Comparison of ENCODE assay signal across 10 cellular contexts in genomic region chr12:51183816-51184215, GRCh38. TPM values are rescaled to one million over a fixed set of nuclear protein-coding genes. Genes with fewer than 3 reads are reported as not detected.
DNase-seq lines count a peak whose midpoint lies in the region; ATAC-seq and TF ChIP-seq lines count a peak whose summit lies in the region.
"Had no signal": no experiment of that assay in that cellular context is flagged by ENCODE, and none has a peak within 500 bp of the region (broad histone marks: within the 10 kb centered on the region; RNA-seq: fewer than 3 reads in every experiment).

No MANE protein-coding gene starts in this region.

- H3K4me3 ChIP-seq in thyroid gland (replicated peaks in 1 of 3): no peak overlapping the region

- peak; percentile 48 for DNase-seq in NCI-H748 (lab: John Stamatoyannopoulos, UW; ENCODE audit: unreplicated experiment)
- no peak for DNase-seq in NCI-H748 treated with DMSO at 0.1 percent for 48 hours (lab: John Stamatoyannopoulos, UW)
- peak; percentile 25 for DNase-seq in SK-N-DZ (ENCODE audit: low spot score)
- peak; percentile 72 for DNase-seq in left ventricle myocardium superior
- DNase-seq in thyroid gland: peak; percentile 92 to 94
- DNase-seq in T-helper 17 cell: no peak
- DNase-seq in SIG-M5 treated with dmso at 0.1 percent for 504 hours (lab: John Stamatoyannopoulos, UW; ENCODE audit: unreplicated experiment): no peak
- DNase-seq: RPMI8226 had no signal

- no peak overlapping the region for H3K4me3 Mint-ChIP-seq in T-helper 17 cell

- no peak overlapping the region for H3K27ac ChIP-seq in thyroid gland
- H3K27ac ChIP-seq: epithelial cell of prostate had no signal

- intact Hi-C loops in left ventricle myocardium superior (cut with micrococcal nuclease) (no loop called here), thyroid gland (cut with DNase I) (no loop called here)

- no peak for TF ChIP-seq CTCF in thyroid gland (IDR thresholded peaks at IDR 0.05)

- ATAC-seq in left ventricle myocardium superior (peak; percentile 97), HG03342 (IDR thresholded peaks at IDR 0.05; ENCODE audit: unreplicated experiment) (no peak), T-helper 17 cell (no peak)

- H3K36me3 Mint-ChIP-seq in T-helper 17 cell (ENCODE audit: low read depth): no peaks in the 10 kb centered on the region

- H3K36me3 ChIP-seq in thyroid gland: no peaks in the 10 kb centered on the region

- peaks cover 2% of the 10 kb centered on the region for H3K4me1 Mint-ChIP-seq in T-helper 17 cell

- no peaks in the 10 kb centered on the region for H3K27me3 Mint-ChIP-seq in T-helper 17 cell

- H3K9me3 ChIP-seq in thyroid gland (no peaks in the 10 kb centered on the region), T-helper 17 cell (ENCODE audit: control insufficient read depth, low read length, poor library complexity, severe bottlenecking) (no peaks in the 10 kb centered on the region)

- WGBS in thyroid gland, 2 donors: 30 to 38% methylated on average over 3 of the region's 3 CpGs

- peaks cover 14 to 29% of the 10 kb centered on the region in 2 donors for H3K4me1 ChIP-seq in thyroid gland

- no peak for TF ChIP-seq POLR2A in thyroid gland (IDR thresholded peaks at IDR 0.05)

- no peak overlapping the region for H3K27ac Mint-ChIP-seq in T-helper 17 cell

- no peaks in the 10 kb centered on the region for H3K27me3 ChIP-seq in thyroid gland

RNA-seq across cellular contexts. Expression of gene TFCP2, which starts 10.9 kb away (rescaled TPM):
- polyA plus RNA-seq in SK-N-DZ (2014; cell fraction: cytosol; rRNA removed): 16.8 and 22.7 TPM in 2 replicates
- polyA plus RNA-seq in SK-N-DZ (2014; cell fraction: nucleus; rRNA removed): 8.8 and 18.9 TPM in 2 replicates
- total RNA-seq in left ventricle myocardium superior (24.2 TPM), thyroid gland (10 to 100 TPM; 14.9 to 22.6 (median 21.3) TPM), T-helper 17 cell (10 to 100 TPM; 15.7 to 20.5 TPM)

RNA-seq across cellular contexts. Expression of gene POU6F1, which starts 34.0 kb away (rescaled TPM):
- 2.1 and 3.6 TPM in 2 replicates for polyA plus RNA-seq in SK-N-DZ (2014; cell fraction: cytosol; rRNA removed)
- 8.7 and 11.3 TPM in 2 replicates for polyA plus RNA-seq in SK-N-DZ (2014; cell fraction: nucleus; rRNA removed)
- total RNA-seq in left ventricle myocardium superior (9.9 TPM), thyroid gland (10 to 100 TPM; 13.8 to 16.6 (median 14.5) TPM), T-helper 17 cell (10 to 100 TPM; 22.5 to 32.8 TPM)

RNA-seq across cellular contexts. Expression of gene DAZAP2, which starts 54.8 kb away (rescaled TPM):
- polyA plus RNA-seq in SK-N-DZ (2014; cell fraction: cytosol; rRNA removed): 171 and 190 TPM in 2 replicates
- 77.4 and 110 TPM in 2 replicates for polyA plus RNA-seq in SK-N-DZ (2014; cell fraction: nucleus; rRNA removed)
- 146 TPM for total RNA-seq in left ventricle myocardium superior
- total RNA-seq in thyroid gland: 100 to 1,000 TPM; 238 to 452 (median 323) TPM
- total RNA-seq in T-helper 17 cell: 100 to 1,000 TPM; 273 to 335 TPM

Comparison
In these comparisons a context has a peak if more than half of its experiments do, and no peak if none do; other contexts are left out.
1. DNase-seq: peak in NCI-H748 (single experiment), SK-N-DZ (single experiment), left ventricle myocardium superior (single experiment) and thyroid gland (2 of 2); none in NCI-H748 treated with DMSO at 0.1 percent for 48 hours (single experiment), T-helper 17 cell (0 of 3) and SIG-M5 treated with dmso at 0.1 percent for 504 hours (single experiment).